ENCODE assay signal across 11 cellular contexts in the genomic region with DNA sequence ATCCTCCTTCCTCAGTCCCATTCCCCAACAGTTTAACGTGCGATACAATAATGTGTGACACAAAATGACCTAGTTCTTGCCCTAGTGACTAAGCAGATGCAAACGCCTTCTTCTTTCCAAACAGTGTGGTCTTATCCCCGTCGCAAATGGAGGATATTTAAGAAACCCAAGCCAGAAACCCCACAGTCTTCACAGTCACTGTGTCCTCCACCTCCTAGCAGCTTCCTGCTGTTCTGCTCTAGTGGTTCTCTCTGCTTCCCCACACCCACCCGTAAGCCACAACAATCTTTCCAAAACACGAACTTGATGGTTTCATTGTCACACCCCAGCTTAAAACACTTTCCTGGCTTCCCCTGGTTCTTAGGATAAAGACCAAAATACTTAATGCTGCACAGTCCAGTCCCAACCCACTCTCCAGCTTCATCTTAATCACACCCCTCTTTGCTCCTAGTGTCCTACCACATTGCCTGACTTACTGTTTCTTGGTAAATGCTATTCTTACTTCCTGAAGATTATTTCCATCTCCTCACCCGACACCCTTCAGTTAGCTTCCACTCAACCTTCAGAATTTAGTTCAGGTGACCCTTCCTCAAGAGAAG. TPM values are rescaled to one million over a fixed set of nuclear protein-coding genes. Genes with fewer than 3 reads are reported as not detected.
DNase-seq lines count a peak whose midpoint lies in the region; ATAC-seq and TF ChIP-seq lines count a peak whose summit lies in the region.
"Had no signal": no experiment of that assay in that cellular context is flagged by ENCODE, and none has a peak within 500 bp of the region (broad histone marks: within the 10 kb centered on the region; RNA-seq: fewer than 3 reads in every experiment).

No MANE protein-coding gene starts in this region.

- peaks cover 48% of the 10 kb centered on the region for H3K36me3 Mint-ChIP-seq in mesothelial cell of epicardium

- H3K4me1 Mint-ChIP-seq in mesothelial cell of epicardium, result peaks cover 13% of the 10 kb centered on the region

- no peaks in the 10 kb centered on the region for H3K9me3 Mint-ChIP-seq in mesothelial cell of epicardium

- no peak overlapping the region for H3K27ac Mint-ChIP-seq in mesothelial cell of epicardium

- no peak overlapping the region for H3K4me3 Mint-ChIP-seq in mesothelial cell of epicardium

- DNase-seq in SIG-M5 treated with dmso at 0.1 percent for 504 hours (lab: John Stamatoyannopoulos, UW; ENCODE audit: unreplicated experiment) (peak; percentile 56), SIG-M5 (lab: John Stamatoyannopoulos, UW) (no peak), activated T-cell treated with anti-CD3 and anti-CD28 coated beads for 4 hours (peak; percentile 2), mesothelial cell of epicardium (ENCODE audit: low spot score in 2 of 2, unreplicated experiment in 2 of 2) (no peak), NCI-H526 (lab: John Stamatoyannopoulos, UW) (no peak)
- DNase-seq in stimulated activated CD8-positive, alpha-beta memory T cell treated with anti-CD3 and anti-CD28 coated beads, Interleukin-4, amount 100 ng/mL, for 24 hours (ENCODE audit: low read depth), result peak; percentile 1
- DNase-seq in activated CD8-positive, alpha-beta memory T cell treated with anti-CD3 and anti-CD28 coated beads, Interleukin-2, amount 50 U/mL, for 48 hours, result no peak
- DNase-seq: 8988T, NCI-H2171, ovary had no signal

- peak; percentile 52 for ATAC-seq in HG03097 (IDR thresholded peaks at IDR 0.05; ENCODE audit: low FRiP score, unreplicated experiment)

- no peaks in the 10 kb centered on the region for H3K27me3 Mint-ChIP-seq in mesothelial cell of epicardium (ENCODE audit: low read depth)

- TF ChIP-seq CTCF in mesothelial cell of epicardium (IDR thresholded peaks at IDR 0.05; ENCODE audit: unreplicated experiment), result no peak

RNA-seq across cellular contexts. Expression of a gene that starts 32.3 kb away (rescaled TPM):
- total RNA-seq in mesothelial cell of epicardium, result 244 to 250 TPM (median 249 TPM) in 3 replicates

RNA-seq across cellular contexts. Expression of a gene that starts 38.2 kb away (rescaled TPM):
- total RNA-seq in mesothelial cell of epicardium, result 30.1 to 35.1 TPM (median 34.7 TPM) in 3 replicates

Comparison
In these comparisons a context has a peak if more than half of its experiments do, and no peak if none do; other contexts are left out.
1. DNase-seq: peak in SIG-M5 treated with dmso at 0.1 percent for 504 hours (single experiment), activated T-cell treated with anti-CD3 and anti-CD28 coated beads for 4 hours (single experiment) and stimulated activated CD8-positive, alpha-beta memory T cell treated with anti-CD3 and anti-CD28 coated beads, Interleukin-4, amount 100 ng/mL, for 24 hours (single experiment); none in SIG-M5 (single experiment), mesothelial cell of epicardium (0 of 2), activated CD8-positive, alpha-beta memory T cell treated with anti-CD3 and anti-CD28 coated beads, Interleukin-2, amount 50 U/mL, for 48 hours (single experiment) and NCI-H526 (0 of 2).